Comparison of ENCODE assay signal across 10 cellular contexts in genomic region chr1:92399076-92399475, GRCh38.
DNase-seq lines count a peak whose midpoint lies in the region; ATAC-seq and TF ChIP-seq lines count a peak whose summit lies in the region.
"Had no signal": no experiment of that assay in that cellular context is flagged by ENCODE, and none has a peak within 500 bp of the region (broad histone marks: within the 10 kb centered on the region; RNA-seq: fewer than 3 reads in every experiment).

No MANE protein-coding gene starts in this region.

- ATAC-seq in GM18867 (IDR thresholded peaks at IDR 0.05; ENCODE audit: unreplicated experiment) (peak; percentile 87), GM21723 (IDR thresholded peaks at IDR 0.05; ENCODE audit: unreplicated experiment) (peak; percentile 84), HG03439 (IDR thresholded peaks at IDR 0.05; ENCODE audit: unreplicated experiment) (peak; percentile 77)

- no peaks in the 10 kb centered on the region for H3K36me3 ChIP-seq in suprapubic skin
- no peaks in the 10 kb centered on the region for H3K36me3 ChIP-seq in thyroid gland

- H3K27ac ChIP-seq in suprapubic skin = no peak overlapping the region
- H3K27ac ChIP-seq in thyroid gland = no peak overlapping the region
- H3K27ac ChIP-seq: epithelial cell of prostate had no signal

- H3K4me3 ChIP-seq in fibroblast of pulmonary artery (replicated peaks; ENCODE audit: low read depth, low read length) = no peak overlapping the region
- H3K4me3 ChIP-seq in suprapubic skin = no peak overlapping the region
- no peak overlapping the region for H3K4me3 ChIP-seq in thyroid gland (replicated peaks in 1 of 3)

- TF ChIP-seq CTCF in fibroblast of pulmonary artery (IDR thresholded peaks at IDR 0.05; ENCODE audit: low read length, missing control alignments) (no peak), suprapubic skin (IDR thresholded peaks at IDR 0.05) (no peak), thyroid gland (IDR thresholded peaks at IDR 0.05) (no peak)

- intact Hi-C loops in thyroid gland (cut with DNase I) = no loop called here

- TF ChIP-seq EP300 in suprapubic skin (IDR thresholded peaks at IDR 0.05) = no peak

- TF ChIP-seq POLR2A in suprapubic skin (IDR thresholded peaks at IDR 0.05) = no peak
- no peak for TF ChIP-seq POLR2A in thyroid gland (IDR thresholded peaks at IDR 0.05)

- H3K4me1 ChIP-seq in suprapubic skin (no peaks in the 10 kb centered on the region), thyroid gland (no peaks in the 10 kb centered on the region)

- DNase-seq in fibroblast of pulmonary artery (ENCODE audit: low read depth) = peak; percentile 46
- no peak for DNase-seq in HCEC 1CT
- DNase-seq in suprapubic skin (ENCODE audit: low spot score in 2 of 2) = no peak
- DNase-seq in thyroid gland = no peak
- DNase-seq in NCI-H2196 (lab: John Stamatoyannopoulos, UW; ENCODE audit: unreplicated experiment) = no peak
- DNase-seq: NCI-H774 had no signal

- H3K27me3 ChIP-seq in suprapubic skin = no peaks in the 10 kb centered on the region
- H3K27me3 ChIP-seq in thyroid gland = no peaks in the 10 kb centered on the region

- H3K9me3 ChIP-seq in suprapubic skin = peaks cover 26% of the 10 kb centered on the region
- no peaks in the 10 kb centered on the region for H3K9me3 ChIP-seq in thyroid gland
